In the genomic region with DNA sequence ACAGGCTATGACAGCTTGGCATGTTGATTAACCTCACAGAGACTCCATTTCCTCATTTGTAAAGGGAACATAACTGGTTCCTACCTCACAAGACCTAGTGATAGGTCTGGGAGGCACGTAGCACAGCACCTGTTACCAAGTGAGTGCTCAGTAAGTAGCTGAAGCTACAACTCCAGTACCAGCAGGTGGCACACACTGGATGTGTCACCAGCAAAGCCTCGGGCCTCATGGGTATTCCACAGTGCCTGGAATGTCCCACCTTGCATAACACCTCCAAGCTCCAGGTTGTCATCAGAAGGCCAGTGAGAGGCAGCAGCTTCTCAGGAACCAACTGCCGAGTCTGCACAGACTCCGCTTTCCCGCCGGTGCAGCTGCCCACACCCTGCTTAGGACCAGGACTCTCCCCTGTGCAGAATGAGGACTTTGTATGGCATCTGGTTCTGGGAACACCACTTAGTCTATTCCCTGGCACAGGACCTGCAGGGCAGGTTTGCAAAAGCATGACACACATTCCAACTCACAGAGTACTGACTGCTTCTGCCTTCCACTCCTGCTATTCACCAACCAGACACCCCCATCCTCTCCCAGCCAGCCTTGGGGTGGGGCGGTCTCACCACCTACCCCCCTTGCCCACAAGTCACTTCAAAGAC, we compare ENCODE assay signal across 8 cellular contexts. TPM values are rescaled to one million over a fixed set of nuclear protein-coding genes. Genes with fewer than 3 reads are reported as not detected.
DNase-seq lines count a peak whose midpoint lies in the region; ATAC-seq and TF ChIP-seq lines count a peak whose summit lies in the region.

No MANE protein-coding gene starts in this region.

- H3K27ac Mint-ChIP-seq in activated CD8-positive, alpha-beta T cell treated with anti-CD3 and anti-CD28 coated beads for 36 hours, result no peak overlapping the region

- no peak overlapping the region for H3K4ac ChIP-seq in mesenchymal stem cell (ENCODE audit: low read depth in 1 of 2, low read length in 2 of 2)

- H3K9me3 ChIP-seq in mesenchymal stem cell (ENCODE audit: control insufficient read depth, low read length), result no peaks in the 10 kb centered on the region

- H3K4me1 ChIP-seq in mesenchymal stem cell (ENCODE audit: control insufficient read depth, insufficient read depth, low read depth, low read length), result peaks cover 28% of the 10 kb centered on the region

- intact Hi-C loops in activated CD8-positive, alpha-beta T cell treated with anti-CD3 and anti-CD28 coated beads for 36 hours (cut with micrococcal nuclease), result no loop called here

- H3K27ac ChIP-seq in mesenchymal stem cell (ENCODE audit: low read length, poor library complexity, severe bottlenecking), result no peak overlapping the region

- no peak overlapping the region for H2AFZ ChIP-seq in mesenchymal stem cell (ENCODE audit: low read depth, low read length)

- H4K91ac ChIP-seq in mesenchymal stem cell (ENCODE audit: low read length), result no peak overlapping the region

- no peak overlapping the region for H3K18ac ChIP-seq in mesenchymal stem cell (ENCODE audit: low read depth in 1 of 2, low read length in 2 of 2)

- H2BK120ac ChIP-seq in mesenchymal stem cell (ENCODE audit: low read depth, low read length), result no peak overlapping the region

- peaks cover 0 to 35% of the 10 kb centered on the region in 2 experiments for H3K36me3 ChIP-seq in mesenchymal stem cell (ENCODE audit: control insufficient read depth in 1 of 2, insufficient read depth in 2 of 2, low read depth in 1 of 2, low read length in 2 of 2)

- H3K4me3 Mint-ChIP-seq in activated CD8-positive, alpha-beta T cell treated with anti-CD3 and anti-CD28 coated beads for 36 hours, result peak overlapping the region; percentile 30

- no peak overlapping the region for H2AK5ac ChIP-seq in mesenchymal stem cell (ENCODE audit: low read length, severe bottlenecking)

- H3K4me2 ChIP-seq in mesenchymal stem cell (ENCODE audit: low read length, poor library complexity, severe bottlenecking), result no peak overlapping the region

- POLR2A ChIA-PET in activated CD8-positive, alpha-beta T cell treated with anti-CD3 and anti-CD28 coated beads for 36 hours (lab: Charles Lee), result interaction anchor here (0.9 to 2.4 kb wide), 5 partner anchors 9 to 39 kb away, joined by 3 to 10 read pairs (median 4); no protein-coding TSS in a partner anchor

- peak; percentile 30 for ATAC-seq in HG03108 (IDR thresholded peaks at IDR 0.05; ENCODE audit: unreplicated experiment)
- no peak for ATAC-seq in activated CD8-positive, alpha-beta T cell treated with anti-CD3 and anti-CD28 coated beads for 36 hours
- ATAC-seq in GM21529 (IDR thresholded peaks at IDR 0.05; ENCODE audit: unreplicated experiment), result no peak

- H3K27me3 Mint-ChIP-seq in activated CD8-positive, alpha-beta T cell treated with anti-CD3 and anti-CD28 coated beads for 36 hours, result peaks cover 5% of the 10 kb centered on the region

- H3K4me1 Mint-ChIP-seq in activated CD8-positive, alpha-beta T cell treated with anti-CD3 and anti-CD28 coated beads for 36 hours (ENCODE audit: low read depth), result peaks cover 61% of the 10 kb centered on the region

- peaks cover 6 to 7% of the 10 kb centered on the region in 2 experiments for H3K27me3 ChIP-seq in mesenchymal stem cell (ENCODE audit: control insufficient read depth in 1 of 2, insufficient read depth in 1 of 2, low read length in 2 of 2)

- H3K4me3 ChIP-seq in mesenchymal stem cell (ENCODE audit: insufficient read depth in 1 of 2, low read depth in 1 of 2, low read length in 2 of 2), result peak overlapping the region in 1 of 2 experiments; percentile 88

- TF ChIP-seq CTCF in activated CD8-positive, alpha-beta T cell treated with anti-CD3 and anti-CD28 coated beads for 36 hours (IDR thresholded peaks at IDR 0.05), result no peak

- H3K79me1 ChIP-seq in mesenchymal stem cell (replicated peaks; ENCODE audit: low read length, poor library complexity, severe bottlenecking), result peaks cover 3% of the 10 kb centered on the region

- CTCF ChIA-PET in activated CD8-positive, alpha-beta T cell treated with anti-CD3 and anti-CD28 coated beads for 36 hours (lab: Charles Lee), result interaction anchor here (0.7 to 6.2 kb wide), 6 partner anchors 16 to 143 kb away, joined by 3 to 37 read pairs (median 4); partner anchors contain the start of gene TMEM106C

- H3K36me3 Mint-ChIP-seq in activated CD8-positive, alpha-beta T cell treated with anti-CD3 and anti-CD28 coated beads for 36 hours (ENCODE audit: low read depth), result peaks cover 76% of the 10 kb centered on the region

- no peak overlapping the region for H2BK15ac ChIP-seq in mesenchymal stem cell (ENCODE audit: low read depth, poor library complexity, severe bottlenecking)

- no peak overlapping the region for H3K23ac ChIP-seq in mesenchymal stem cell (ENCODE audit: low read length in 2 of 2)

- no peak overlapping the region for H4K8ac ChIP-seq in mesenchymal stem cell (ENCODE audit: low read length)

- H2BK5ac ChIP-seq in mesenchymal stem cell (ENCODE audit: low read depth, low read length, poor library complexity, severe bottlenecking), result no peak overlapping the region

- H3K14ac ChIP-seq in mesenchymal stem cell (ENCODE audit: low read length in 2 of 2), result no peak overlapping the region

- DNase-seq in GDM1 (lab: John Stamatoyannopoulos, UW) (peak; percentile 45), mesenchymal stem cell (peak; percentile 60), NCI-H1417 treated with DMSO at 0.1 percent for 48 hours (lab: John Stamatoyannopoulos, UW) (no peak), NCI-H1694 (lab: John Stamatoyannopoulos, UW) (no peak), SHP77 treated with DMSO at 0.1 percent for 48 hours (lab: John Stamatoyannopoulos, UW) (no peak)
- no peak for DNase-seq in activated CD8-positive, alpha-beta T cell treated with anti-CD3 and anti-CD28 coated beads for 36 hours

- 80% methylated on average over 7 of the region's 7 CpGs for WGBS in mesenchymal stem cell

- H2BK12ac ChIP-seq in mesenchymal stem cell (ENCODE audit: low read length in 2 of 2), result no peak overlapping the region

- H3K9me3 Mint-ChIP-seq in activated CD8-positive, alpha-beta T cell treated with anti-CD3 and anti-CD28 coated beads for 36 hours, result no peaks in the 10 kb centered on the region

- no peak overlapping the region for H3K9ac ChIP-seq in mesenchymal stem cell (ENCODE audit: low read length)

RNA-seq across cellular contexts. Expression of gene VDR, which starts 4.2 kb away (rescaled TPM):
- total RNA-seq in activated CD8-positive, alpha-beta T cell treated with anti-CD3 and anti-CD28 coated beads for 36 hours, result 10 to 100 TPM; 84.6 to 86.4 TPM
- polyA plus RNA-seq in mesenchymal stem cell (2013, experiment 1 of 2), result 11.0 TPM
- 10.0 TPM for polyA plus RNA-seq in mesenchymal stem cell (2013, experiment 2 of 2)

Comparison
In these comparisons a context has a peak if more than half of its experiments do, and no peak if none do; other contexts are left out.
1. DNase-seq: peak in GDM1 (single experiment) and mesenchymal stem cell (single experiment); none in activated CD8-positive, alpha-beta T cell treated with anti-CD3 and anti-CD28 coated beads for 36 hours (single experiment), NCI-H1417 treated with DMSO at 0.1 percent for 48 hours (single experiment), NCI-H1694 (single experiment) and SHP77 treated with DMSO at 0.1 percent for 48 hours (single experiment).